ENCODE assay signal across 24 cellular contexts in genomic region chr7:137810248-137810647, GRCh38.
"Had no signal": no experiment of that assay in that cellular context is flagged by ENCODE, and none has a peak within 500 bp of the region (broad histone marks: within the 10 kb centered on the region; RNA-seq: fewer than 3 reads in every experiment).

No MANE protein-coding gene starts in this region.

- H3K4me3 ChIP-seq: neural progenitor cell, ovary, psoas muscle, right lobe of liver, sigmoid colon, stomach, thoracic aorta, thyroid gland, tibial nerve, upper lobe of left lung, vagina had no signal

- H3K9ac ChIP-seq: neural progenitor cell, parathyroid adenoma had no signal

- H3K36me3 ChIP-seq: neural progenitor cell, ovary, right lobe of liver, sigmoid colon, stomach, thoracic aorta, thyroid gland, tibial nerve, upper lobe of left lung, vagina had no signal

- H3K27ac ChIP-seq: neural progenitor cell, ovary, parathyroid adenoma, psoas muscle, right lobe of liver, sigmoid colon, stomach, thoracic aorta, thyroid gland, tibial nerve, upper lobe of left lung, vagina had no signal

- H3K4me2 ChIP-seq: neural progenitor cell had no signal

- ATAC-seq: psoas muscle; right cardiac atrium; right lobe of liver; stimulated activated effector memory CD8-positive, alpha-beta T cell treated with anti-CD3 and anti-CD28 coated beads, Interleukin-12 subunit alpha, Interleukin-12 subunit beta, amount 100 ng/mL, for 72 hours; stimulated activated naive B cell treated with anti-CD40 and anti-IgM and Interleukin-4, amounts not matched to agents 10 μg/mL and 1 μg/mL and 100 μg/mL, for 72 hours had no signal

- H3K27me3 ChIP-seq: neural progenitor cell, ovary, right lobe of liver, sigmoid colon, stomach, thyroid gland, tibial nerve, upper lobe of left lung, vagina had no signal

- H2AFZ ChIP-seq: neural progenitor cell, parathyroid adenoma had no signal

- H3K9me3 ChIP-seq: ovary, psoas muscle, right lobe of liver, sigmoid colon, stomach, thoracic aorta, thyroid gland, tibial nerve, upper lobe of left lung, vagina had no signal

- H3K4me1 ChIP-seq: neural progenitor cell, parathyroid adenoma, psoas muscle, right lobe of liver, sigmoid colon, stomach, tibial nerve, upper lobe of left lung, vagina had no signal

- H3K79me2 ChIP-seq: parathyroid adenoma had no signal

- DNase-seq: occipital lobe; ovary; posterior cingulate gyrus; psoas muscle; right cardiac atrium; right lobe of liver; sigmoid colon; small intestine; stimulated activated CD4-positive, alpha-beta T cell treated with anti-CD3 and anti-CD28 coated beads, Interleukin-15, amount 100 ng/mL, for 24 hours; stimulated activated CD4-positive, alpha-beta T cell treated with anti-CD3 and anti-CD28 coated beads, Interleukin-2, amount 100 ng/mL, for 24 hours; stimulated activated CD4-positive, alpha-beta T cell treated with anti-CD3 and anti-CD28 coated beads, Interleukin-2, amount 100 ng/mL, for 48 hours; stimulated activated CD4-positive, alpha-beta T cell treated with anti-CD3 and anti-CD28 coated beads, Interleukin-4, amount 100 ng/mL, for 24 hours; stimulated activated naive B cell treated with anti-CD40 and anti-IgM and Interleukin-4, amounts not matched to agents 10 μg/mL and 1 μg/mL and 100 μg/mL, for 72 hours; stimulated activated naive CD4-positive, alpha-beta T cell treated with Interleukin-2 at 50 U/mL for 16 hours; stomach; thyroid gland; trophoblast cell; upper lobe of left lung had no signal
